24 cellular contexts compared by ENCODE assay signal in genomic region chr3:15497984-15498383, GRCh38. TPM values are rescaled to one million over a fixed set of nuclear protein-coding genes. Genes with fewer than 3 reads are reported as not detected.
DNase-seq lines count a peak whose midpoint lies in the region; ATAC-seq and TF ChIP-seq lines count a peak whose summit lies in the region.
"Had no signal": no experiment of that assay in that cellular context is flagged by ENCODE, and none has a peak within 500 bp of the region (broad histone marks: within the 10 kb centered on the region; RNA-seq: fewer than 3 reads in every experiment).

No MANE protein-coding gene starts in this region.

- ATAC-seq in psoas muscle, result peak in 2 of 4 donors; percentile 8 to 11

- no peak for TF ChIP-seq CTCF in psoas muscle (IDR thresholded peaks at IDR 0.05)

- peaks cover 67% of the 10 kb centered on the region for H3K4me1 ChIP-seq in psoas muscle

- H3K36me3 ChIP-seq in psoas muscle (ENCODE audit: insufficient read depth in 1 of 2, low read depth in 1 of 2), result no peaks in the 10 kb centered on the region

- H3K9me3 ChIP-seq in psoas muscle, result no peaks in the 10 kb centered on the region

- peak overlapping the region; percentile 85 for H3K27ac ChIP-seq in psoas muscle
- H3K27ac ChIP-seq: 22Rv1, C4-2B, GM23248, SK-N-MC had no signal

- peak; percentile 53 for DNase-seq in DMS 273 (lab: John Stamatoyannopoulos, UW; ENCODE audit: unreplicated experiment)
- DNase-seq in DMS 273 treated with DMSO at 0.1 percent for 48 hours (lab: John Stamatoyannopoulos, UW), result no peak
- peak; percentile 30 for DNase-seq in activated effector memory CD4-positive, alpha-beta T cell treated with anti-CD3 and anti-CD28 coated beads, Interleukin-2, amount 50 U/mL, for 16 hours
- no peak for DNase-seq in activated effector memory CD4-positive, alpha-beta T cell treated with Interleukin-2 at 50 U/mL for 16 hours
- DNase-seq in NCI-H524 treated with DMSO at 0.1 percent for 48 hours (lab: John Stamatoyannopoulos, UW), result peak; percentile 16
- DNase-seq in psoas muscle, result no peak
- no peak for DNase-seq in NCI-H345 treated with DMSO at 0.1 percent for 48 hours (lab: John Stamatoyannopoulos, UW; ENCODE audit: unreplicated experiment)
- no peak for DNase-seq in foreskin melanocyte
- DNase-seq: AML-193, EL, HCEC 1CT, KG1, MV-4-11, NCI-H1417 treated with DMSO at 0.1 percent for 48 hours, NCI-H187 treated with DMSO at 0.1 percent for 48 hours, NCI-H69, OCI-M1, Right ventricle myocardium superior had no signal

- WGBS in psoas muscle, 3 donors, result 28 to 46% (median 38%) methylated on average over 4 of the region's 4 CpGs

- intact Hi-C loops in psoas muscle (cut with DNase I), result loop anchor here in 1 of 2 donors (2.0 kb wide), 1 partner anchor 23 kb away; the partner anchor contains the start of gene COLQ

- no peak overlapping the region for H3K4me3 ChIP-seq in psoas muscle
- H3K4me3 ChIP-seq: GM12878, GM23248, SK-N-MC had no signal

- no peaks in the 10 kb centered on the region for H3K27me3 ChIP-seq in psoas muscle (ENCODE audit: insufficient read depth in 3 of 3, low read length in 2 of 3)

RNA-seq across cellular contexts. Expression of gene COLQ, which starts 23.5 kb away (rescaled TPM):
- 10 to 100 TPM in 2 of 4 donors, 1 to 10 TPM in 2; 4.6 to 18.2 (median 11.1) TPM for total RNA-seq in psoas muscle
- polyA plus RNA-seq in psoas muscle, result 10 to 100 TPM in 1 of 3 donors, 1 to 10 TPM in 2; 6.9 to 12.3 (median 9.7) TPM
- total RNA-seq: HT-29 had no signal

Comparison
In these comparisons a context has a peak if more than half of its experiments do, and no peak if none do; other contexts are left out.
1. DNase-seq: peak in DMS 273 (single experiment), activated effector memory CD4-positive, alpha-beta T cell treated with anti-CD3 and anti-CD28 coated beads, Interleukin-2, amount 50 U/mL, for 16 hours (single experiment) and NCI-H524 treated with DMSO at 0.1 percent for 48 hours (single experiment); none in DMS 273 treated with DMSO at 0.1 percent for 48 hours (single experiment), activated effector memory CD4-positive, alpha-beta T cell treated with Interleukin-2 at 50 U/mL for 16 hours (single experiment), psoas muscle (0 of 2), NCI-H345 treated with DMSO at 0.1 percent for 48 hours (single experiment) and foreskin melanocyte (single experiment).